25 cellular contexts compared by ENCODE assay signal in the genomic region with DNA sequence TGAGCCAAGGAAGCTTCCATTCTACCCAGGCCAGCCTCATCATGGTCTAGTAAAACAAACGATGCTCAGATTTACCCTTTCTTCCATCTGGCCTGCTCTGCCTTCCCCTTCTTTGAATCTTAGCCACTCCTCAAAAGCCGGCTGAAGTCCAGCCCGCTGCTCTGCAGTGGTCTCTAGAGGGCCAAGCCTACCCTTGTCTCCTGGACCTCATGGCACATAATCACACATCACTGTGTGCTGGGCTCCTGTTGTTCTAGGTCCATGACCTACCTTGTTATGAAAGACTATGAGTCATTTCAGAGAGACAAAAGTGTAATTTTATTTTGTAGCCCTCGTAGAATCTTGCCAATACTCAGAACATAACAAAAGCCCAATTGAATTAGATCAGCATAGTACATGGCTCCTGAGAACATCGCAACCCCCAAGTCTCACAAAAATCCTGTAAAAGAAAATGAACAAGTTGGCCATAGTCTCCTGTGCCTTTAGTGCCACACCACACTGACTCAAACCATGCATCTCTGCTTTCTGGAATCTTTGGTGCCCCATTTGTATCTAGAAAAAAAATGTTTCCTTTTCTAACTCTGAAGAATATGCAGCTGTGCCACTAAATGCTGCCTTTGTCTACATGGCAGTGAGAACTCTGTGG.
"Had no signal": no experiment of that assay in that cellular context is flagged by ENCODE, and none has a peak within 500 bp of the region (broad histone marks: within the 10 kb centered on the region; RNA-seq: fewer than 3 reads in every experiment).

No MANE protein-coding gene starts in this region.

- H3K4me1 ChIP-seq: breast epithelium, colonic mucosa, gastroesophageal sphincter, heart right ventricle, sigmoid colon, thyroid gland, upper lobe of right lung had no signal

- H3K4me3 Mint-ChIP-seq: activated B cell treated with CpG ODN at 0.5 μM for 24 hours; activated CD8-positive, alpha-beta memory T cell treated with anti-CD3 and anti-CD28 coated beads, Interleukin-2, amount 10 ng/mL, durations not matched to agents 7 days and 5 days; activated CD8-positive, alpha-beta T cell treated with anti-CD3 and anti-CD28 coated beads, Interleukin-2, amount 10 ng/mL, durations not matched to agents 7 days and 5 days; effector memory CD8-positive, alpha-beta T cell; natural killer cell treated with Interleukin-12 subunit alpha and Interleukin-12 subunit beta and Interleukin-15 and Interleukin-18, amount 100 ng/mL, for 72 hours; stimulated activated effector memory CD8-positive, alpha-beta T cell treated with anti-CD3 and anti-CD28 coated beads, Interleukin-12 subunit alpha, Interleukin-12 subunit beta, amount 100 ng/mL, for 72 hours; stimulated activated naive CD8-positive, alpha-beta T cell treated with anti-CD3 and anti-CD28 coated beads, Interleukin-15, Interleukin-2, amounts not matched to agents 100 ng/mL and 50 ng/mL, for 24 hours had no signal

- H3K9me3 ChIP-seq: breast epithelium, colonic mucosa, mucosa of descending colon, thyroid gland, upper lobe of right lung had no signal

- H3K36me3 ChIP-seq: breast epithelium, colonic mucosa, gastroesophageal sphincter, heart right ventricle, sigmoid colon, thyroid gland, upper lobe of right lung had no signal

- H3K27me3 Mint-ChIP-seq: activated B cell treated with CpG ODN at 0.5 μM for 24 hours; activated CD8-positive, alpha-beta memory T cell treated with anti-CD3 and anti-CD28 coated beads, Interleukin-2, amount 10 ng/mL, durations not matched to agents 7 days and 5 days; effector memory CD8-positive, alpha-beta T cell; stimulated activated naive CD8-positive, alpha-beta T cell treated with anti-CD3 and anti-CD28 coated beads, Interleukin-15, Interleukin-2, amounts not matched to agents 100 ng/mL and 50 ng/mL, for 24 hours had no signal

- H3K27ac ChIP-seq: colonic mucosa, gastroesophageal sphincter, heart right ventricle, sigmoid colon, thyroid gland, upper lobe of right lung had no signal

- DNase-seq: activated B cell treated with CpG ODN at 0.5 μM for 24 hours; activated CD8-positive, alpha-beta memory T cell treated with anti-CD3 and anti-CD28 coated beads, Interleukin-2, amount 10 ng/mL, durations not matched to agents 7 days and 5 days; activated CD8-positive, alpha-beta T cell treated with anti-CD3 and anti-CD28 coated beads, Interleukin-2, amount 10 ng/mL, durations not matched to agents 7 days and 5 days; activated naive CD4-positive, alpha-beta T cell; activated T-cell treated with anti-CD3 and anti-CD28 coated beads, Interleukin-2, amount 50 U/mL, for 48 hours; cerebellar nuclear complex; colonic mucosa; effector memory CD8-positive, alpha-beta T cell; heart right ventricle; mesendoderm; mucosa of descending colon; retina; sigmoid colon; small intestine; stimulated activated CD4-positive, alpha-beta T cell treated with anti-CD3 and anti-CD28 coated beads, Interleukin-4, amount 100 ng/mL, for 24 hours; thyroid gland; upper lobe of right lung had no signal

- H3K27ac Mint-ChIP-seq: activated B cell treated with CpG ODN at 0.5 μM for 24 hours; activated CD8-positive, alpha-beta memory T cell treated with anti-CD3 and anti-CD28 coated beads, Interleukin-2, amount 10 ng/mL, durations not matched to agents 7 days and 5 days; activated CD8-positive, alpha-beta T cell treated with anti-CD3 and anti-CD28 coated beads, Interleukin-2, amount 10 ng/mL, durations not matched to agents 7 days and 5 days; activated naive CD4-positive, alpha-beta T cell treated with anti-CD3 and anti-CD28 coated beads, Interleukin-2, amount 50 U/mL, for 72 hours; activated T-helper 2 cell treated with anti-CD3 and anti-CD28 coated beads, Interferon-gamma antibody, Interleukin-2, Interleukin-4, amounts not matched to agents 10 μg/mL and 5 μg/mL and 100 μg/mL, durations not matched to agents 14 hours and 24 hours and 36 hours; effector memory CD8-positive, alpha-beta T cell; natural killer cell treated with Interleukin-12 subunit alpha and Interleukin-12 subunit beta and Interleukin-15 and Interleukin-18, amount 100 ng/mL, for 72 hours; progenitor cell of endocrine pancreas; stimulated activated effector memory CD8-positive, alpha-beta T cell treated with anti-CD3 and anti-CD28 coated beads, Interleukin-12 subunit alpha, Interleukin-12 subunit beta, amount 100 ng/mL, for 72 hours; stimulated activated naive CD8-positive, alpha-beta T cell treated with anti-CD3 and anti-CD28 coated beads, Interleukin-15, Interleukin-2, amounts not matched to agents 100 ng/mL and 50 ng/mL, for 24 hours had no signal

- H3K36me3 Mint-ChIP-seq: activated CD8-positive, alpha-beta memory T cell treated with anti-CD3 and anti-CD28 coated beads, Interleukin-2, amount 10 ng/mL, durations not matched to agents 7 days and 5 days; natural killer cell treated with Interleukin-12 subunit alpha and Interleukin-12 subunit beta and Interleukin-15 and Interleukin-18, amount 100 ng/mL, for 72 hours; stimulated activated effector memory CD8-positive, alpha-beta T cell treated with anti-CD3 and anti-CD28 coated beads, Interleukin-12 subunit alpha, Interleukin-12 subunit beta, amount 100 ng/mL, for 72 hours had no signal

- H3K9me3 Mint-ChIP-seq: activated B cell treated with CpG ODN at 0.5 μM for 24 hours; activated T-helper 2 cell treated with anti-CD3 and anti-CD28 coated beads, Interferon-gamma antibody, Interleukin-2, Interleukin-4, amounts not matched to agents 10 μg/mL and 5 μg/mL and 100 μg/mL, durations not matched to agents 14 hours and 24 hours and 36 hours; stimulated activated naive CD8-positive, alpha-beta T cell treated with anti-CD3 and anti-CD28 coated beads, Interleukin-15, Interleukin-2, amounts not matched to agents 100 ng/mL and 50 ng/mL, for 24 hours had no signal

- H3K4me3 ChIP-seq: breast epithelium, colonic mucosa, gastroesophageal sphincter, heart right ventricle, mucosa of descending colon, sigmoid colon, thyroid gland, upper lobe of right lung had no signal

- H3K27me3 ChIP-seq: breast epithelium, colonic mucosa, gastroesophageal sphincter, thyroid gland, upper lobe of right lung had no signal

- H3K4me1 Mint-ChIP-seq: activated B cell treated with CpG ODN at 0.5 μM for 24 hours; activated CD8-positive, alpha-beta memory T cell treated with anti-CD3 and anti-CD28 coated beads, Interleukin-2, amount 10 ng/mL, durations not matched to agents 7 days and 5 days; stimulated activated effector memory CD8-positive, alpha-beta T cell treated with anti-CD3 and anti-CD28 coated beads, Interleukin-12 subunit alpha, Interleukin-12 subunit beta, amount 100 ng/mL, for 72 hours had no signal
